In the genomic region with DNA sequence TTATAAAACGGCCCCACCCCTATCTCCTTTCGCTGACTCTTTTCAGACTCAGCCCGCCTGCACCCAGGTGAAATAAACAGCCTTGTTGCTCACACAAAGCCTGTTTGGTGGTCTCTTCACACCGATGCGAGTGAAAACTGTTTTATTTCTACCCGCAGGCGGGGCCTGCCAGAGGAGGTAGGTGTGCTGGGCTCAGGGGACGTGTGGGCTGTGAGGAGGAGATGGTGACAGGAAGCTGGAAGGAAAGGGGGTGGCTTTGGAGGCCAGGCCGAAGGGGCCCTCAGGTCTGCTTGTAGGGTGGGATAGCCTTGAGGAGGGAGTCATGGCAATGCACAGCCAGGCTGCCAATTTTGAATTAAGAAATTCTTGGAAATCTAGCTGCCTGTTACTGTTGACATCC, we compare ENCODE assay signal across 18 cellular contexts. TPM values are rescaled to one million over a fixed set of nuclear protein-coding genes. Genes with fewer than 3 reads are reported as not detected.
DNase-seq lines count a peak whose midpoint lies in the region; ATAC-seq and TF ChIP-seq lines count a peak whose summit lies in the region.
"Had no signal": no experiment of that assay in that cellular context is flagged by ENCODE, and none has a peak within 500 bp of the region (broad histone marks: within the 10 kb centered on the region; RNA-seq: fewer than 3 reads in every experiment).

No MANE protein-coding gene starts in this region.

- peak; percentile 48; the same call in 1 of the 2 replicates for ATAC-seq in WTC11
- no peak for ATAC-seq in upper lobe of right lung
- ATAC-seq in GM19328 (IDR thresholded peaks at IDR 0.05; ENCODE audit: unreplicated experiment): no peak
- ATAC-seq: HCT116, HepG2 had no signal

- peaks cover 13 to 19% of the 10 kb centered on the region in 2 experiments for H3K4me1 Mint-ChIP-seq in H9
- H3K4me1 Mint-ChIP-seq in WTC11: peaks cover 22% of the 10 kb centered on the region
- H3K4me1 Mint-ChIP-seq: CD14-positive monocyte had no signal

- no peak overlapping the region for H3K14ac ChIP-seq in H9 (ENCODE audit: insufficient read depth, low read length)

- H3K27me3 Mint-ChIP-seq in H9 (ENCODE audit: low read depth): peaks cover 14% of the 10 kb centered on the region
- H3K27me3 Mint-ChIP-seq in WTC11 (ENCODE audit: low read depth): peaks cover 16% of the 10 kb centered on the region

- H3K9me3 Mint-ChIP-seq in H9: peaks cover 42 to 45% of the 10 kb centered on the region in 2 experiments
- H3K9me3 Mint-ChIP-seq in WTC11: peaks cover 43% of the 10 kb centered on the region

- H3K4me2 ChIP-seq in H9 (ENCODE audit: insufficient read depth, insufficient read length, low read length) (no peak overlapping the region), hepatocyte (no peak overlapping the region)

- no peak overlapping the region for H2BK5ac ChIP-seq in H9 (ENCODE audit: insufficient read length, low read length)

- no peak overlapping the region for H3T11ph ChIP-seq in H9 (ENCODE audit: low read length)

- H3K27ac ChIP-seq in H9 (ENCODE audit: insufficient read length, low read depth, low read length) (no peak overlapping the region), upper lobe of right lung (no peak overlapping the region), hepatocyte (no peak overlapping the region)
- H3K27ac ChIP-seq: Peyer's patch had no signal

- peaks cover 14% of the 10 kb centered on the region for H3K9me3 ChIP-seq in H9 (ENCODE audit: control insufficient read depth, low read depth, low read length)
- H3K9me3 ChIP-seq in upper lobe of right lung: peaks cover 7% of the 10 kb centered on the region
- H3K9me3 ChIP-seq in hepatocyte (ENCODE audit: low read depth): no peaks in the 10 kb centered on the region

- H3K4me1 ChIP-seq in H9 (ENCODE audit: insufficient read depth, low read length) (no peaks in the 10 kb centered on the region; the same call in 1 of the 2 replicates), upper lobe of right lung (no peaks in the 10 kb centered on the region), hepatocyte (ENCODE audit: insufficient read depth) (no peaks in the 10 kb centered on the region)
- H3K4me1 ChIP-seq: Peyer's patch had no signal

- H2AFZ ChIP-seq in H9 (ENCODE audit: low read length): no peak overlapping the region
- no peak overlapping the region for H2AFZ ChIP-seq in hepatocyte

- no peak overlapping the region for H3K18ac ChIP-seq in H9 (ENCODE audit: insufficient read length, low read depth, low read length)

- POLR2A ChIA-PET in WTC11 (lab: Charles Lee): no interaction called here

- no peak overlapping the region for H4K8ac ChIP-seq in H9 (replicated peaks; ENCODE audit: insufficient read length, low read depth, low read length)

- no peak overlapping the region for H2BK120ac ChIP-seq in H9 (ENCODE audit: low read depth, low read length, poor library complexity, severe bottlenecking)

- intact Hi-C loops in upper lobe of right lung (cut with DNase I): no loop called here

- no peak overlapping the region for H3K23ac ChIP-seq in H9 (ENCODE audit: insufficient read length, low read depth, low read length)

- no peak overlapping the region for H2BK15ac ChIP-seq in H9 (ENCODE audit: low read depth, low read length)

- no peak overlapping the region for H3K9ac ChIP-seq in H9 (ENCODE audit: extremely low read depth, insufficient read length, low read length)

- H3K36me3 ChIP-seq in upper lobe of right lung (peaks cover 11% of the 10 kb centered on the region), hepatocyte (replicated peaks; ENCODE audit: insufficient read depth, low read depth) (no peaks in the 10 kb centered on the region)

- H4K5ac ChIP-seq in H9 (ENCODE audit: insufficient read length, low read depth, low read length): no peak overlapping the region

- H3K9me2 ChIP-seq in hepatocyte (replicated peaks; ENCODE audit: insufficient read depth): no peaks in the 10 kb centered on the region

- no peak overlapping the region for H3K56ac ChIP-seq in H9 (ENCODE audit: insufficient read length, low read depth, low read length)

- H3K79me2 ChIP-seq in H9 (ENCODE audit: insufficient read depth, low read length) (no peaks in the 10 kb centered on the region), hepatocyte (no peaks in the 10 kb centered on the region)

- H3K4me3 ChIP-seq in upper lobe of right lung (no peak overlapping the region), hepatocyte (no peak overlapping the region)
- H3K4me3 ChIP-seq: Peyer's patch had no signal

- no CpG with 5 or more reads among the region's 9 CpGs for WGBS in H9 (ENCODE audit: extremely low coverage, insufficient read length, low lambda C conversion rate)
- 80% methylated on average over 9 of the region's 9 CpGs for WGBS in hepatocyte (ENCODE audit: low lambda C conversion rate, missing lambda C conversion rate)

- DNase-seq in H9 (no peak), WTC11 (ENCODE audit: low spot score) (no peak), mesenteric fat pad (ENCODE audit: low spot score) (peak; percentile 67), upper lobe of right lung (peak; percentile 29), UCSD-AML1 (lab: John Stamatoyannopoulos, UW; ENCODE audit: unreplicated experiment) (no peak), hepatocyte (ENCODE audit: low spot score) (no peak)
- DNase-seq: ACHN; GDM1; KG1; NCI-H1694; NCI-H2081 treated with DMSO at 0.1 percent for 48 hours; NK-92 treated with Interleukin-12 subunit alpha and Interleukin-12 subunit beta, amount 100 ng/mL, for 24 hours had no signal

- H4K91ac ChIP-seq in H9 (ENCODE audit: insufficient read length, low read depth, low read length): no peak overlapping the region

- H3K27ac Mint-ChIP-seq in H9 (peak overlapping the region in 2 of 3 experiments; percentile 56 to 79; a peak in 2 of 7 replicates), WTC11 (peak overlapping the region; percentile 51)

- H3K4me3 Mint-ChIP-seq in H9 (no peak overlapping the region), WTC11 (no peak overlapping the region)
- H3K4me3 Mint-ChIP-seq: CD14-positive monocyte had no signal

- H3K36me3 Mint-ChIP-seq in H9 (ENCODE audit: insufficient read depth in 1 of 3, low read depth in 3 of 3) (peaks cover 16 to 45% (median 26%) of the 10 kb centered on the region in 3 experiments), WTC11 (peaks cover 49% of the 10 kb centered on the region)

- H4K20me1 ChIP-seq in H9 (ENCODE audit: control insufficient read depth, insufficient read depth, insufficient read length): no peaks in the 10 kb centered on the region
- H4K20me1 ChIP-seq in hepatocyte (ENCODE audit: insufficient read depth, poor library complexity, severe bottlenecking): no peaks in the 10 kb centered on the region

- H3K23me2 ChIP-seq in H9 (ENCODE audit: insufficient read length, low read depth, low read length, poor library complexity, severe bottlenecking): no peaks in the 10 kb centered on the region

- H2BK12ac ChIP-seq in H9 (ENCODE audit: insufficient read length, low read depth, low read length): no peak overlapping the region

- no peaks in the 10 kb centered on the region for H3K27me3 ChIP-seq in H9 (ENCODE audit: insufficient read depth, low read length)
- H3K27me3 ChIP-seq in upper lobe of right lung: no peaks in the 10 kb centered on the region
- H3K27me3 ChIP-seq in hepatocyte: no peaks in the 10 kb centered on the region
- H3K27me3 ChIP-seq: Peyer's patch had no signal

- H3K4ac ChIP-seq in H9 (ENCODE audit: low read depth, low read length): no peak overlapping the region

- no peaks in the 10 kb centered on the region for H3K79me1 ChIP-seq in H9 (ENCODE audit: insufficient read depth, low read depth, low read length, poor library complexity, severe bottlenecking)

- CTCF ChIA-PET in WTC11 (lab: Charles Lee): interaction anchor here (0.9 to 3.0 kb wide), 4 partner anchors 57 to 74 kb away, joined by 3 to 11 read pairs (median 4); a partner anchor contains a TSS

- no peak overlapping the region for H2AK5ac ChIP-seq in H9 (ENCODE audit: insufficient read length, low read length)

- no peak overlapping the region for H2BK20ac ChIP-seq in H9 (ENCODE audit: low read depth, low read length, poor library complexity, severe bottlenecking)

- TF ChIP-seq CTCF in H9 (conservative IDR thresholded peaks at IDR 0.05): no peak
- no peak for TF ChIP-seq CTCF in WTC11 (IDR thresholded peaks at IDR 0.05)
- no peak for TF ChIP-seq CTCF in upper lobe of right lung (IDR thresholded peaks at IDR 0.05)
- no peak for TF ChIP-seq CTCF in hepatocyte (IDR thresholded peaks at IDR 0.05; ENCODE audit: poor library complexity)

TF ChIP-seq in WTC11, 78 proteins besides CTCF, POLR2A, EP300 and RAD21 (continues in another document):
- TF ChIP-seq, protein P1, sequence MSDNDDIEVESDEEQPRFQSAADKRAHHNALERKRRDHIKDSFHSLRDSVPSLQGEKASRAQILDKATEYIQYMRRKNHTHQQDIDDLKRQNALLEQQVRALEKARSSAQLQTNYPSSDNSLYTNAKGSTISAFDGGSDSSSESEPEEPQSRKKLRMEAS (CRISPR knock-in tag; IDR thresholded peaks at IDR 0.05): no peak
- TF ChIP-seq, protein P2, sequence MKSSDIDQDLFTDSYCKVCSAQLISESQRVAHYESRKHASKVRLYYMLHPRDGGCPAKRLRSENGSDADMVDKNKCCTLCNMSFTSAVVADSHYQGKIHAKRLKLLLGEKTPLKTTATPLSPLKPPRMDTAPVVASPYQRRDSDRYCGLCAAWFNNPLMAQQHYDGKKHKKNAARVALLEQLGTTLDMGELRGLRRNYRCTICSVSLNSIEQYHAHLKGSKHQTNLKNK (CRISPR knock-in tag; IDR thresholded peaks at IDR 0.05): no peak
- TF ChIP-seq TEAD1 (CRISPR knock-in tag; IDR thresholded peaks at IDR 0.05) (no peak), GABPB1 (CRISPR knock-in tag; IDR thresholded peaks at IDR 0.05) (no peak)

RNA-seq across cellular contexts. Expression of a gene that starts 21.3 kb away (rescaled TPM):
- total RNA-seq in H9 (2021): not detected in 2 replicates
- total RNA-seq in WTC11 (2021): 0.11 TPM in 1 of 3 replicates, not detected in the others
- 0.39 TPM for total RNA-seq in mesenteric fat pad
- 0.46 TPM for total RNA-seq in upper lobe of right lung
- total RNA-seq in hepatocyte: 0.12 TPM in 1 of 2 replicates, not detected in the other
- polyA plus RNA-seq in hepatocyte: not detected in 2 replicates
- total RNA-seq: HepG2, NCI-H460 had no signal
- polyA plus RNA-seq: CD14-positive monocyte had no signal

RNA-seq across cellular contexts. Expression of a gene that starts 32.0 kb away (rescaled TPM):
- total RNA-seq in H9 (2021): not detected in 2 replicates
- total RNA-seq in WTC11 (2021): not detected in 3 replicates
- total RNA-seq in mesenteric fat pad: not detected
- total RNA-seq in upper lobe of right lung: not detected
- total RNA-seq in hepatocyte: not detected in 2 replicates
- polyA plus RNA-seq in hepatocyte: 0.26 TPM in 1 of 2 replicates, not detected in the other
- total RNA-seq: HepG2, NCI-H460 had no signal
- polyA plus RNA-seq: CD14-positive monocyte had no signal

RNA-seq across cellular contexts. Expression of a gene that starts 42.4 kb away (rescaled TPM):
- total RNA-seq in H9 (2021): not detected in 2 replicates
- total RNA-seq in WTC11 (2021): not detected in 3 replicates
- not detected for total RNA-seq in mesenteric fat pad
- not detected for total RNA-seq in upper lobe of right lung
- total RNA-seq in hepatocyte: 0.23 TPM in 1 of 2 replicates, not detected in the other
- 0.13 TPM in 1 of 2 replicates, not detected in the other for polyA plus RNA-seq in hepatocyte
- total RNA-seq: NCI-H460 had no signal
- polyA plus RNA-seq: CD14-positive monocyte, HepG2 had no signal

RNA-seq across cellular contexts. Expression of a gene that starts 52.8 kb away (rescaled TPM):
- total RNA-seq in H9 (2021) (42.0 and 44.2 TPM in 2 replicates), WTC11 (2021) (43.4 to 45.6 TPM (median 45.1 TPM) in 3 replicates), mesenteric fat pad (48.0 TPM), upper lobe of right lung (91.3 TPM), hepatocyte (42.0 and 49.1 TPM in 2 replicates)
- 43.7 and 68.7 TPM in 2 replicates for polyA plus RNA-seq in hepatocyte

RNA-seq across cellular contexts. Expression of a gene that starts 57.6 kb away (rescaled TPM):
- total RNA-seq in H9 (2021) (117 and 124 TPM in 2 replicates), WTC11 (2021) (104 to 120 TPM (median 120 TPM) in 3 replicates), mesenteric fat pad (26.3 TPM), upper lobe of right lung (105 TPM), hepatocyte (140 and 159 TPM in 2 replicates)
- 267 and 303 TPM in 2 replicates for polyA plus RNA-seq in hepatocyte

Comparison
In these comparisons a context has a peak if more than half of its experiments do, and no peak if none do; other contexts are left out.
1. DNase-seq: peak in mesenteric fat pad (single experiment) and upper lobe of right lung (single experiment); none in H9 (single experiment), WTC11 (single experiment), UCSD-AML1 (single experiment) and hepatocyte (single experiment).